In the genomic region with DNA sequence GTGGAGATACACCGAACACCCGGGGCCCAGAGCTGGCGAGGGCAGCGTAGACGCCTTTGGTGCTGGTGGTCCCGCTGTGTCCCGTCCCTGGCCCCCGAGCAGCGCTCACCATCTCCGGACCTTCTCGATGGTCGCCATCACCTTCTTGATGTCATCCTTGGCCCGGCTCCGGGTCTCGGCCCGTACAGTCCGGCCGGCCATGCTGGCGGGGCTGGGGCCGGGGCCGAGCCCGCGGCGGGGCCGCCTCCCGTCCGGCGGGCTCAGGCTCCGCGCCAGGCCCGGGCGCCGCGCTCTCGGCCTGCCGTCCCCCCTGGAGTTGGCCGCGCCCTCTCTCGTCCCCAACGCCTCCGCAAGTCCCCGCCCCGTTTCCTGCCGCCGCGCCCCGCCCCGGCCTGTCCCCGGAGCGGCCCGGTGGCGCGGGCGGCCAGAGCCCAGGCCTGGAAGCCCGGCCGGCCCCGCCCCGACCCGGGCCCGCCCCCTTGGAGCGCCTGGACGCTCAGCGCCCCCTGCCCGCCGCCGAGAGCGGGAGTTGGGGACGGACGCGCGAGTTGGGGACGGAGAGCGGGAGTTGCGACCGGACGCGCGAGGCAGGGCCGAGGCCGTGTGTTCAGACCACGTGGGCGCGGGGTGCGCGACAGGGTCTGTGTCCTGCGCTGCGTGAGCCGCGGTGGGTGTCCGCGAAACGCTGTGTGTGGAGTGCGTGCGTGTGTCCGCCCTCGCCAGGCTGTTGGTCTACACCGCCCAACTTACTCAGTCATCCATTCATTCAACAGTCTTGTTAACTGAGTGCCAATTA, we compare ENCODE assay signal across 8 cellular contexts. TPM values are rescaled to one million over a fixed set of nuclear protein-coding genes. Genes with fewer than 3 reads are reported as not detected.
DNase-seq lines count a peak whose midpoint lies in the region; ATAC-seq lines count a peak whose summit lies in the region.

A gene (minus strand): TSS at position 334 of the 796 bp plus-strand sequence. CDS start 133 bp downstream, at position 201.

- no peaks in the 10 kb centered on the region for H3K27me3 Mint-ChIP-seq in CD4-positive, alpha-beta memory T cell

- WGBS in mesodermal cell (ENCODE audit: insufficient coverage in 2 of 2), 2 experiments, result 1% methylated on average over 75 to 94 of the region's 97 CpGs

- peaks cover 35% of the 10 kb centered on the region for H3K4me1 ChIP-seq in CD4-positive, alpha-beta memory T cell (ENCODE audit: insufficient read depth, low read length)
- H3K4me1 ChIP-seq in endocrine pancreas (ENCODE audit: control insufficient read depth, insufficient read depth, low read length) (no peaks in the 10 kb centered on the region), mesodermal cell (ENCODE audit: control insufficient read depth, insufficient read depth, low read length, poor library complexity, severe bottlenecking) (peaks cover 17% of the 10 kb centered on the region)

- peak within 1 kb of the TSS; percentile 85 to 97 (median 93) for H3K27ac Mint-ChIP-seq in CD4-positive, alpha-beta memory T cell

- no peaks in the 10 kb centered on the region for H3K9me3 ChIP-seq in CD4-positive, alpha-beta memory T cell (ENCODE audit: control insufficient read depth in 1 of 2, low read length in 2 of 2)
- H3K9me3 ChIP-seq in endocrine pancreas (ENCODE audit: control insufficient read depth, low read length), result no peaks in the 10 kb centered on the region
- no peaks in the 10 kb centered on the region for H3K9me3 ChIP-seq in mesodermal cell (ENCODE audit: control insufficient read depth, low read length)

- peak within 1 kb of the TSS; percentile 52 to 75 for H3K4me3 ChIP-seq in CD4-positive, alpha-beta memory T cell (ENCODE audit: low read length in 2 of 2)
- H3K4me3 ChIP-seq in endocrine pancreas (ENCODE audit: control insufficient read depth, insufficient read depth, low read length) (peak within 1 kb of the TSS; percentile 5), mesodermal cell (ENCODE audit: extremely low read depth, insufficient read depth, low read length, poor library complexity, severe bottlenecking) (peak within 1 kb of the TSS; percentile 67)

- no peaks in the 10 kb centered on the region for H3K27me3 ChIP-seq in CD4-positive, alpha-beta memory T cell (ENCODE audit: insufficient read depth, low read length)
- no peaks in the 10 kb centered on the region for H3K27me3 ChIP-seq in endocrine pancreas (ENCODE audit: control insufficient read depth, insufficient read depth, low read length)

- H3K4me3 Mint-ChIP-seq in CD4-positive, alpha-beta memory T cell, result peak within 1 kb of the TSS; percentile 85 to 95 (median 90)

- CTCF ChIA-PET in CD4-positive, alpha-beta memory T cell (lab: Charles Lee; ENCODE audit: partially characterized antibody), result interaction anchor here (0.9 to 4.3 kb wide), 3 partner anchors 8 to 48 kb away, joined by 3 to 29 read pairs (median 4); no protein-coding TSS in a partner anchor

- intact Hi-C loops in CD4-positive, alpha-beta memory T cell (cut with micrococcal nuclease), result loop anchor here (1.0 kb wide), 1 partner anchor 19 kb away; no protein-coding TSS in a partner anchor

- H3K27ac ChIP-seq in CD4-positive, alpha-beta memory T cell (ENCODE audit: low read depth, low read length), result peak within 1 kb of the TSS; percentile 79
- peak within 1 kb of the TSS; percentile 74 for H3K27ac ChIP-seq in mesodermal cell (ENCODE audit: low read depth, low read length, severe bottlenecking)

- DNase-seq in CD4-positive, alpha-beta memory T cell, result peak; percentile 63 to 82 (median 67)
- peak; percentile 81 to 91 for DNase-seq in NOMO-1 (lab: John Stamatoyannopoulos, UW; ENCODE audit: unreplicated experiment in 2 of 2)
- DNase-seq in activated CD8-positive, alpha-beta memory T cell treated with anti-CD3 and anti-CD28 coated beads for 48 hours (ENCODE audit: low read depth in 2 of 3, low spot score in 2 of 3), result peak in 2 of 3 experiments; percentile 62 to 77
- DNase-seq in stimulated activated CD8-positive, alpha-beta memory T cell treated with anti-CD3 and anti-CD28 coated beads, Interleukin-15, amount 100 ng/mL, for 4 hours (ENCODE audit: low read depth in 2 of 2), result peak; percentile 60 to 69

- peaks cover 9% of the 10 kb centered on the region for H3K36me3 ChIP-seq in CD4-positive, alpha-beta memory T cell (ENCODE audit: insufficient read depth, low read length)
- H3K36me3 ChIP-seq in endocrine pancreas (ENCODE audit: control insufficient read depth, insufficient read depth, low read length), result no peaks in the 10 kb centered on the region
- H3K36me3 ChIP-seq in mesodermal cell (ENCODE audit: control insufficient read depth, insufficient read depth, low read length), result peaks cover 24% of the 10 kb centered on the region

- H3K9ac ChIP-seq in endocrine pancreas (ENCODE audit: control insufficient read depth, insufficient read depth, low read length), result peak within 1 kb of the TSS; percentile 79

- peaks cover 0 to 3% (median 0%) of the 10 kb centered on the region in 8 donors for H3K9me3 Mint-ChIP-seq in CD4-positive, alpha-beta memory T cell

- POLR2A ChIA-PET in CD4-positive, alpha-beta memory T cell (lab: Charles Lee; ENCODE audit: partially characterized antibody), result interaction anchor here (0.7 to 6.3 kb wide), 3 partner anchors 8 to 49 kb away, joined by 3 to 85 read pairs (median 19); no protein-coding TSS in a partner anchor

- peaks cover 6 to 19% of the 10 kb centered on the region in 2 donors for H3K36me3 Mint-ChIP-seq in CD4-positive, alpha-beta memory T cell

- H3K4me1 Mint-ChIP-seq in CD4-positive, alpha-beta memory T cell, result peaks cover 29 to 55% (median 43%) of the 10 kb centered on the region in 4 donors

- peak; percentile 68 for ATAC-seq in GM19351 (IDR thresholded peaks at IDR 0.05; ENCODE audit: unreplicated experiment)
- peak; percentile 66 for ATAC-seq in HG03521 (IDR thresholded peaks at IDR 0.05; ENCODE audit: unreplicated experiment)

RNA-seq across cellular contexts. Expression of the gene that starts here (rescaled TPM):
- 10 to 100 TPM; 25.5 to 27.3 TPM for total RNA-seq in CD4-positive, alpha-beta memory T cell
- 10 to 100 TPM; 45.4 to 53.1 TPM for polyA plus RNA-seq in CD4-positive, alpha-beta memory T cell
- polyA plus RNA-seq in mesodermal cell (2013, experiment 1 of 2), result 40.1 TPM
- 34.2 TPM for polyA plus RNA-seq in mesodermal cell (2013, experiment 2 of 2)

Comparison
In these comparisons a context has a peak if more than half of its experiments do, and no peak if none do; other contexts are left out.
1. Peak in every context shown above with its lines: DNase-seq, ATAC-seq, H3K4me3 ChIP-seq and H3K27ac ChIP-seq.
2. H3K4me3 ChIP-seq: peak in every context shown above with its lines; median percentile 67 in mesodermal cell; 64 in CD4-positive, alpha-beta memory T cell; 5 in endocrine pancreas.